ENCODE assay signal across 8 cellular contexts in genomic region chr1:165597883-165598675, GRCh38. TPM values are rescaled to one million over a fixed set of nuclear protein-coding genes. Genes with fewer than 3 reads are reported as not detected.
DNase-seq lines count a peak whose midpoint lies in the region; ATAC-seq and TF ChIP-seq lines count a peak whose summit lies in the region.

No MANE protein-coding gene starts in this region.

- H3K27me3 ChIP-seq in adipocyte (replicated peaks; ENCODE audit: control insufficient read depth, insufficient read depth, low read length) (peaks cover 15% of the 10 kb centered on the region), parathyroid adenoma (ENCODE audit: control insufficient read depth, insufficient read depth, low read length) (no peaks in the 10 kb centered on the region), tibial nerve (no peaks in the 10 kb centered on the region)

- TF ChIP-seq CTCF in GM12864 (IDR thresholded peaks at IDR 0.05; ENCODE audit: low read depth, low read length, missing control alignments) (no peak), parathyroid adenoma (IDR thresholded peaks at IDR 0.05) (no peak), tibial nerve (IDR thresholded peaks at IDR 0.05) (peak in 1 of 5 experiments; percentile 23)

- H3K9me3 ChIP-seq in adipocyte (ENCODE audit: control insufficient read depth, low read length) (no peaks in the 10 kb centered on the region), parathyroid adenoma (ENCODE audit: control insufficient read depth, low read length) (no peaks in the 10 kb centered on the region), tibial nerve (no peaks in the 10 kb centered on the region)

- peak overlapping the region; percentile 89 for H3K4me2 ChIP-seq in parathyroid adenoma (ENCODE audit: low read length)

- H2AFZ ChIP-seq in parathyroid adenoma = peak overlapping the region; percentile 84

- DNase-seq in GM12864 (ENCODE audit: low read depth) (peak; percentile 93), NCI-H1105 treated with DMSO at 0.1 percent for 48 hours (lab: John Stamatoyannopoulos, UW) (peak; percentile 96), SW 1271 (lab: John Stamatoyannopoulos, UW) (peak; percentile 63 to 82), adipocyte (ENCODE audit: low read depth) (peak; percentile 99), cardiac septum (ENCODE audit: low spot score) (peak; percentile 97), tibial nerve (ENCODE audit: low spot score in 2 of 2) (peak; percentile 95 to 96)

- TF ChIP-seq POLR2A in tibial nerve (IDR thresholded peaks at IDR 0.05) = peak in 1 of 2 donors; percentile 56

- ATAC-seq in HG02678 (IDR thresholded peaks at IDR 0.05; ENCODE audit: unreplicated experiment) = peak; percentile 98

- peak; percentile 78 for TF ChIP-seq EP300 in tibial nerve (IDR thresholded peaks at IDR 0.05)

- WGBS in tibial nerve, 2 donors = 0 to 1% methylated on average over 37 to 38 of the region's 38 CpGs

- peak overlapping the region; percentile 65 for H3K27ac ChIP-seq in parathyroid adenoma
- peak overlapping the region; percentile 49 to 88 (median 84) for H3K27ac ChIP-seq in tibial nerve

- H3K4me3 ChIP-seq in GM12864 (ENCODE audit: low read depth, low read length) (peak overlapping the region; percentile 60), adipocyte (ENCODE audit: low read length) (peak overlapping the region; percentile 88), parathyroid adenoma (ENCODE audit: low read depth, low read length) (peak overlapping the region; percentile 63), tibial nerve (peak overlapping the region; percentile 32 to 70 (median 52))

- H3K36me3 ChIP-seq in adipocyte (ENCODE audit: control insufficient read depth, insufficient read depth, low read length, severe bottlenecking) (no peaks in the 10 kb centered on the region), parathyroid adenoma (ENCODE audit: control insufficient read depth, insufficient read depth, low read length) (no peaks in the 10 kb centered on the region), tibial nerve (no peaks in the 10 kb centered on the region)

- H3K9ac ChIP-seq in adipocyte (ENCODE audit: low read length) = peak overlapping the region; percentile 81
- no peak overlapping the region for H3K9ac ChIP-seq in parathyroid adenoma

- intact Hi-C loops in cardiac septum (cut with DNase I) = no loop called here

- H3K4me1 ChIP-seq in adipocyte (ENCODE audit: control insufficient read depth, insufficient read depth, low read length) (peaks cover 16% of the 10 kb centered on the region), parathyroid adenoma (peaks cover 2% of the 10 kb centered on the region), tibial nerve (peaks cover 0 to 31% (median 5%) of the 10 kb centered on the region in 4 donors)

- H3K79me2 ChIP-seq in parathyroid adenoma = no peaks in the 10 kb centered on the region

RNA-seq across cellular contexts. Expression of gene MGST3, which starts 33.0 kb away (rescaled TPM):
- total RNA-seq in cardiac septum (998 TPM), tibial nerve (100 to 1,000 TPM; 106 to 175 (median 157) TPM)

RNA-seq across cellular contexts. Expression of gene LRRC52, which starts 54.3 kb away (rescaled TPM):
- total RNA-seq in cardiac septum (not detected), tibial nerve (not detected)

Comparison
In these comparisons a context has a peak if more than half of its experiments do, and no peak if none do; other contexts are left out.
1. Peak in every context shown above with its lines: DNase-seq, ATAC-seq, H3K4me3 ChIP-seq and H3K27ac ChIP-seq.